ENCODE assay signal across 12 cellular contexts in the genomic region with DNA sequence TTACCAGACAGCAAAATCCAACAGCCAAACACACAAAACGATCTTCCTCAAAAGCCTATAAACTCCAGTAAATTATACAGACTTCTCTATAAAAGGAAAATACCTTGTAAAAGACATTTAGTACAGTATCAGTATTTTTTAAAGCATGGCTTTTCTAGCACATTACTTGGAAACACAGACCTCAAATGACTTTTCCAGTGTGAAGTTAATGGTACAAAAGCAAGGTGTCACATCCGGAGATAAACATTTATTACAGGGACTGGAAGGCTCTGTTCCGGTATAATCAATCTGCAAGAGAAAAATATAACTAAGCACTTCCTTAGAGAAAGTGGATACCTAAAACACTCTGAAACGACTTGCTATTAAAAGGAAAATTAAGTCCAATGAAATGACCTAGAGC. TPM values are rescaled to one million over a fixed set of nuclear protein-coding genes. Genes with fewer than 3 reads are reported as not detected.
A peak's percentile ranks its signal among the peaks of the same experiment; 100 is the strongest.
DNase-seq lines count a peak whose midpoint lies in the region; ATAC-seq and TF ChIP-seq lines count a peak whose summit lies in the region.
"Had no signal": no experiment of that assay in that cellular context is flagged by ENCODE, and none has a peak within 500 bp of the region (broad histone marks: within the 10 kb centered on the region; RNA-seq: fewer than 3 reads in every experiment).

No MANE protein-coding gene starts in this region.

- no CpG with 5 or more reads among the region's 4 CpGs for WGBS in H9 (ENCODE audit: extremely low coverage, insufficient read length, low lambda C conversion rate)

- H3K4me1 ChIP-seq in H9 (ENCODE audit: insufficient read depth, low read length), result peaks cover 5% of the 10 kb centered on the region; the same call in 1 of the 2 replicates
- H3K4me1 ChIP-seq in RWPE2 (ENCODE audit: insufficient read depth, poor library complexity, severe bottlenecking), result peaks cover 23% of the 10 kb centered on the region
- H3K4me1 ChIP-seq in fibroblast of lung (ENCODE audit: control insufficient read depth, extremely low read depth, insufficient read depth, low read length), result peaks cover 9% of the 10 kb centered on the region

- H3K4me1 Mint-ChIP-seq in H9, result peaks cover 30 to 34% of the 10 kb centered on the region in 2 experiments
- H3K4me1 Mint-ChIP-seq in osteocyte (ENCODE audit: unreplicated experiment), result peaks cover 11% of the 10 kb centered on the region

- H2AFZ ChIP-seq in H9 (ENCODE audit: low read length) (no peak overlapping the region), fibroblast of lung (ENCODE audit: low read length) (no peak overlapping the region)

- H3T11ph ChIP-seq in H9 (ENCODE audit: low read length), result peak overlapping the region; percentile 89

- H3K9ac ChIP-seq in H9 (ENCODE audit: extremely low read depth, insufficient read length, low read length) (no peak overlapping the region), fibroblast of lung (ENCODE audit: insufficient read depth, low read length) (no peak overlapping the region)

- no peaks in the 10 kb centered on the region for H4K20me1 ChIP-seq in H9 (ENCODE audit: control insufficient read depth, insufficient read depth, insufficient read length)
- no peaks in the 10 kb centered on the region for H4K20me1 ChIP-seq in fibroblast of lung (ENCODE audit: control insufficient read depth, extremely low read depth, insufficient read depth, low read length)

- peaks cover 0 to 6% of the 10 kb centered on the region in 2 experiments; a peak in 3 of 5 replicates for H3K9me3 Mint-ChIP-seq in H9
- no peaks in the 10 kb centered on the region for H3K9me3 Mint-ChIP-seq in osteocyte (ENCODE audit: unreplicated experiment)
- H3K9me3 Mint-ChIP-seq: CD4-positive, CD25-positive, alpha-beta regulatory T cell; central memory CD8-positive, alpha-beta T cell; naive B cell had no signal

- H3K4me3 ChIP-seq in RWPE2 (ENCODE audit: severe bottlenecking), result no peak overlapping the region
- H3K4me3 ChIP-seq in fibroblast of lung (replicated peaks in 1 of 4; ENCODE audit: control extremely low read depth in 1 of 4, insufficient read depth in 1 of 4, low read depth in 3 of 4, low read length in 4 of 4), result no peak overlapping the region
- H3K4me3 ChIP-seq: MG63 had no signal

- H3K4me2 ChIP-seq in H9 (ENCODE audit: insufficient read depth, insufficient read length, low read length), result no peak overlapping the region
- peak overlapping the region; percentile 41 for H3K4me2 ChIP-seq in fibroblast of lung (ENCODE audit: extremely low read depth, insufficient read depth, low read length)

- peak overlapping the region; percentile 84 for H2BK20ac ChIP-seq in H9 (ENCODE audit: low read depth, low read length, poor library complexity, severe bottlenecking)

- no peak overlapping the region; the same call in 1 of the 2 replicates for H3K14ac ChIP-seq in H9 (ENCODE audit: insufficient read depth, low read length)

- H4K5ac ChIP-seq in H9 (ENCODE audit: insufficient read length, low read depth, low read length), result no peak overlapping the region

- H3K27ac Mint-ChIP-seq in H9 (peak overlapping the region; percentile 85 to 93 (median 93); a peak in 6 of 7 replicates), osteocyte (ENCODE audit: unreplicated experiment) (peak overlapping the region; percentile 16)

- no peaks in the 10 kb centered on the region for H3K23me2 ChIP-seq in H9 (ENCODE audit: insufficient read length, low read depth, low read length, poor library complexity, severe bottlenecking)

- H3K36me3 Mint-ChIP-seq in H9 (ENCODE audit: insufficient read depth in 1 of 3, low read depth in 3 of 3) (peaks cover 17 to 43% (median 33%) of the 10 kb centered on the region in 3 experiments), osteocyte (ENCODE audit: unreplicated experiment) (peaks cover 12% of the 10 kb centered on the region)

- peaks cover 50% of the 10 kb centered on the region for H3K36me3 ChIP-seq in RWPE2 (ENCODE audit: low read depth)
- no peaks in the 10 kb centered on the region for H3K36me3 ChIP-seq in fibroblast of lung (ENCODE audit: control insufficient read depth, insufficient read depth, low read length)

- H3K27me3 ChIP-seq in H9 (ENCODE audit: insufficient read depth, low read length), result no peaks in the 10 kb centered on the region
- H3K27me3 ChIP-seq in RWPE2 (ENCODE audit: insufficient read depth, poor library complexity, severe bottlenecking), result no peaks in the 10 kb centered on the region
- H3K27me3 ChIP-seq in fibroblast of lung (ENCODE audit: control insufficient read depth, insufficient read depth, low read length), result no peaks in the 10 kb centered on the region
- H3K27me3 ChIP-seq: MG63 had no signal

- no peak overlapping the region for H4K91ac ChIP-seq in H9 (ENCODE audit: insufficient read length, low read depth, low read length)

- no peak overlapping the region for H3K18ac ChIP-seq in H9 (ENCODE audit: insufficient read length, low read depth, low read length)

- H2BK120ac ChIP-seq in H9 (ENCODE audit: low read depth, low read length, poor library complexity, severe bottlenecking), result no peak overlapping the region

- no peak overlapping the region for H2AK5ac ChIP-seq in H9 (ENCODE audit: insufficient read length, low read length)

- DNase-seq in H9 (no peak), RWPE2 (ENCODE audit: low spot score) (no peak), fibroblast of lung (ENCODE audit: low read depth in 2 of 2) (no peak), osteocyte (ENCODE audit: extremely low spot score, unreplicated experiment) (no peak), GM20000 (ENCODE audit: low spot score) (no peak), OCI-M1 (lab: John Stamatoyannopoulos, UW) (no peak), NCI-H2196 treated with DMSO at 0.1 percent for 48 hours (lab: John Stamatoyannopoulos, UW; ENCODE audit: unreplicated experiment) (no peak)
- DNase-seq: activated CD4-positive, alpha-beta T cell treated with anti-CD3 and anti-CD28 coated beads, Interleukin-2, amount 50 U/mL, for 4 hours; MG63 had no signal

- H3K56ac ChIP-seq in H9 (ENCODE audit: insufficient read length, low read depth, low read length), result no peak overlapping the region

- H3K4ac ChIP-seq in H9 (ENCODE audit: low read depth, low read length), result no peak overlapping the region

- H3K27me3 Mint-ChIP-seq in H9 (ENCODE audit: low read depth), result no peaks in the 10 kb centered on the region
- no peaks in the 10 kb centered on the region for H3K27me3 Mint-ChIP-seq in osteocyte (ENCODE audit: unreplicated experiment)
- H3K27me3 Mint-ChIP-seq: CD4-positive, CD25-positive, alpha-beta regulatory T cell; central memory CD8-positive, alpha-beta T cell; naive B cell had no signal

- no peak overlapping the region for H3K23ac ChIP-seq in H9 (ENCODE audit: insufficient read length, low read depth, low read length)

- TF ChIP-seq CTCF in H9 (conservative IDR thresholded peaks at IDR 0.05) (no peak), RWPE2 (IDR thresholded peaks at IDR 0.05; ENCODE audit: poor library complexity, severe bottlenecking) (no peak), fibroblast of lung (conservative IDR thresholded peaks at IDR 0.05 in 1 of 2, IDR thresholded peaks at IDR 0.05 in 1 of 2; ENCODE audit: low read depth in 1 of 2, low read length in 2 of 2) (no peak), osteocyte (IDR thresholded peaks at IDR 0.05) (no peak), GM20000 (IDR thresholded peaks at IDR 0.05; ENCODE audit: extremely low read depth, missing control alignments) (no peak)

- H3K27ac ChIP-seq in H9 (ENCODE audit: insufficient read length, low read depth, low read length) (no peak overlapping the region), RWPE2 (ENCODE audit: poor library complexity, severe bottlenecking) (peak overlapping the region; percentile 4), fibroblast of lung (ENCODE audit: insufficient read depth, low read length) (no peak overlapping the region)

- no peak overlapping the region for H2BK12ac ChIP-seq in H9 (ENCODE audit: insufficient read length, low read depth, low read length)

- no peak overlapping the region for H2BK5ac ChIP-seq in H9 (ENCODE audit: insufficient read length, low read length)

- H2BK15ac ChIP-seq in H9 (ENCODE audit: low read depth, low read length), result no peak overlapping the region

- H3K79me2 ChIP-seq in H9 (ENCODE audit: insufficient read depth, low read length), result 0 out of 2 replicates have a peak, but pooled peaks cover 4% of the 10 kb centered on the region
- H3K79me2 ChIP-seq in fibroblast of lung (ENCODE audit: control insufficient read depth, insufficient read depth, low read length), result peaks cover 66% of the 10 kb centered on the region

- no peak for ATAC-seq in RWPE2 (ENCODE audit: low read depth)

- H3K79me1 ChIP-seq in H9 (ENCODE audit: insufficient read depth, low read depth, low read length, poor library complexity, severe bottlenecking), result no peaks in the 10 kb centered on the region

- H4K8ac ChIP-seq in H9 (replicated peaks; ENCODE audit: insufficient read length, low read depth, low read length), result no peak overlapping the region

- H3K9me3 ChIP-seq in H9 (ENCODE audit: control insufficient read depth, low read depth, low read length) (peaks cover 3% of the 10 kb centered on the region), RWPE2 (ENCODE audit: severe bottlenecking) (no peaks in the 10 kb centered on the region), fibroblast of lung (ENCODE audit: control insufficient read depth, insufficient read depth, low read depth, low read length) (no peaks in the 10 kb centered on the region)
- H3K9me3 ChIP-seq: MG63 had no signal

- H3K4me3 Mint-ChIP-seq in H9, result peak overlapping the region in 1 of 2 experiments; percentile 10; a peak in 1 of 5 replicates
- H3K4me3 Mint-ChIP-seq in osteocyte (ENCODE audit: unreplicated experiment), result no peak overlapping the region
- H3K4me3 Mint-ChIP-seq: CD4-positive, CD25-positive, alpha-beta regulatory T cell; central memory CD8-positive, alpha-beta T cell; naive B cell had no signal

RNA-seq across cellular contexts. Expression of gene TMEM30A, which starts 17.1 kb away (rescaled TPM):
- 63.0 and 65.2 TPM in 2 replicates for total RNA-seq in H9 (2021)
- 129 and 153 TPM in 2 replicates for total RNA-seq in fibroblast of lung
- polyA plus RNA-seq in fibroblast of lung, result 70.9 and 111 TPM in 2 replicates
- 113 and 142 TPM in 2 replicates for polyA plus RNA-seq in fibroblast of lung (2012)
- 8.8 and 13.3 TPM in 2 replicates for polyA minus RNA-seq in fibroblast of lung (ENCODE audit: low replicate concordance)
- total RNA-seq in osteocyte, result 112 and 127 TPM in 2 replicates

RNA-seq across cellular contexts. Expression of gene COX7A2, which starts 23.9 kb away (rescaled TPM):
- total RNA-seq in H9 (2021) (508 and 516 TPM in 2 replicates), fibroblast of lung (91.9 and 115 TPM in 2 replicates), osteocyte (253 and 267 TPM in 2 replicates)
- 155 and 159 TPM in 2 replicates for polyA plus RNA-seq in fibroblast of lung
- 557 and 570 TPM in 2 replicates for polyA plus RNA-seq in fibroblast of lung (2012)
- 25.5 and 47.5 TPM in 2 replicates for polyA minus RNA-seq in fibroblast of lung (ENCODE audit: low replicate concordance)
